ENCODE assay signal across 17 cellular contexts in genomic region chr5:96117863-96118651, GRCh38.
DNase-seq lines count a peak whose midpoint lies in the region; ATAC-seq, FAIRE-seq and TF ChIP-seq lines count a peak whose summit lies in the region.
"Had no signal": no experiment of that assay in that cellular context is flagged by ENCODE, and none has a peak within 500 bp of the region (broad histone marks: within the 10 kb centered on the region; RNA-seq: fewer than 3 reads in every experiment).

No MANE protein-coding gene starts in this region.

- no peak overlapping the region for H3K27ac Mint-ChIP-seq in astrocyte (ENCODE audit: unreplicated experiment)
- H3K27ac Mint-ChIP-seq: CD4-positive, CD25-positive, alpha-beta regulatory T cell; mesothelial cell of epicardium; stimulated activated memory B cell treated with anti-CD40 and anti-IgM and Interleukin-4, amounts not matched to agents 10 μg/mL and 1 μg/mL and 100 μg/mL, for 72 hours had no signal

- H3K4me2 ChIP-seq in GM23248 (ENCODE audit: unreplicated experiment) (peak overlapping the region; percentile 63), astrocyte (ENCODE audit: low read length) (no peak overlapping the region), skeletal muscle satellite cell (ENCODE audit: low read length) (peak overlapping the region; percentile 28)

- DNase-seq in GM23248: peak; percentile 65
- DNase-seq in astrocyte (ENCODE audit: low read depth): peak; percentile 36
- no peak for DNase-seq in NOMO-1 treated with dmso at 0.1 percent for 144 hours (lab: John Stamatoyannopoulos, UW; ENCODE audit: unreplicated experiment)
- DNase-seq: activated gamma-delta T cell; CD4-positive, CD25-positive, alpha-beta regulatory T cell; dorsolateral prefrontal cortex; NCI-H1694 treated with DMSO at 0.1 percent for 48 hours; NCI-H69; Peyer's patch had no signal

- H3K9ac ChIP-seq in GM23248 (peak overlapping the region; percentile 41), astrocyte (ENCODE audit: low read length) (no peak overlapping the region), skeletal muscle satellite cell (ENCODE audit: low read depth, low read length) (peak overlapping the region; percentile 13)

- H3K9me2 ChIP-seq in GM23248 (ENCODE audit: insufficient read depth): no peaks in the 10 kb centered on the region

- peak overlapping the region; percentile 69 for H2AFZ ChIP-seq in GM23248
- H2AFZ ChIP-seq in astrocyte (ENCODE audit: low read depth, low read length): no peak overlapping the region

- H3K9me3 ChIP-seq in GM23248 (ENCODE audit: low read depth) (no peaks in the 10 kb centered on the region), astrocyte (ENCODE audit: insufficient read depth, low read depth, low read length) (no peaks in the 10 kb centered on the region), gastroesophageal sphincter (no peaks in the 10 kb centered on the region), skeletal muscle satellite cell (replicated peaks; ENCODE audit: low read length) (no peaks in the 10 kb centered on the region)
- H3K9me3 ChIP-seq: neutrophil, Peyer's patch had no signal

- H3K27ac ChIP-seq in GM23248 (peak overlapping the region; percentile 71), astrocyte (ENCODE audit: low read depth, low read length) (no peak overlapping the region), gastroesophageal sphincter (peak overlapping the region; percentile 48 to 64 (median 60))
- H3K27ac ChIP-seq: dorsolateral prefrontal cortex, neutrophil, Peyer's patch, skin epidermis had no signal

- H3K27me3 ChIP-seq in GM23248 (replicated peaks; ENCODE audit: insufficient read depth) (no peaks in the 10 kb centered on the region), astrocyte (ENCODE audit: insufficient read depth, low read length) (no peaks in the 10 kb centered on the region), gastroesophageal sphincter (no peaks in the 10 kb centered on the region), skeletal muscle satellite cell (ENCODE audit: control insufficient read depth, insufficient read depth, low read length) (no peaks in the 10 kb centered on the region)
- H3K27me3 ChIP-seq: dorsolateral prefrontal cortex, neutrophil, Peyer's patch had no signal

- in situ Hi-C loops in GM23248 (cut with MboI): no loop called here

- peaks cover 40% of the 10 kb centered on the region for H3F3A ChIP-seq in GM23248 (ENCODE audit: insufficient read depth)

- peaks cover 9% of the 10 kb centered on the region for H3K4me1 Mint-ChIP-seq in astrocyte (ENCODE audit: low read depth, unreplicated experiment)
- H3K4me1 Mint-ChIP-seq: CD4-positive, CD25-positive, alpha-beta regulatory T cell; stimulated activated memory B cell treated with anti-CD40 and anti-IgM and Interleukin-4, amounts not matched to agents 10 μg/mL and 1 μg/mL and 100 μg/mL, for 72 hours had no signal

- no peaks in the 10 kb centered on the region for H3K27me3 Mint-ChIP-seq in astrocyte (ENCODE audit: low read depth, unreplicated experiment)
- H3K27me3 Mint-ChIP-seq: stimulated activated memory B cell treated with anti-CD40 and anti-IgM and Interleukin-4, amounts not matched to agents 10 μg/mL and 1 μg/mL and 100 μg/mL, for 72 hours had no signal

- no peaks in the 10 kb centered on the region for H3K9me3 Mint-ChIP-seq in astrocyte (ENCODE audit: unreplicated experiment)
- H3K9me3 Mint-ChIP-seq: mesothelial cell of epicardium; stimulated activated memory B cell treated with anti-CD40 and anti-IgM and Interleukin-4, amounts not matched to agents 10 μg/mL and 1 μg/mL and 100 μg/mL, for 72 hours had no signal

- no peaks in the 10 kb centered on the region for H3K36me3 ChIP-seq in GM23248 (ENCODE audit: low read depth)
- no peaks in the 10 kb centered on the region for H3K36me3 ChIP-seq in astrocyte (ENCODE audit: insufficient read depth, low read length)
- no peaks in the 10 kb centered on the region for H3K36me3 ChIP-seq in gastroesophageal sphincter
- H3K36me3 ChIP-seq in skeletal muscle satellite cell (ENCODE audit: insufficient read depth, low read length): no peaks in the 10 kb centered on the region
- H3K36me3 ChIP-seq: neutrophil, Peyer's patch had no signal

- peaks cover 45% of the 10 kb centered on the region for H3K4me1 ChIP-seq in GM23248 (ENCODE audit: insufficient read depth)
- no peaks in the 10 kb centered on the region for H3K4me1 ChIP-seq in astrocyte (ENCODE audit: insufficient read depth, low read length)
- H3K4me1 ChIP-seq in gastroesophageal sphincter: peaks cover 6 to 47% (median 8%) of the 10 kb centered on the region in 3 donors
- peaks cover 42% of the 10 kb centered on the region for H3K4me1 ChIP-seq in skeletal muscle satellite cell (ENCODE audit: control insufficient read depth, insufficient read depth, low read length)

- no peaks in the 10 kb centered on the region for H4K20me1 ChIP-seq in GM23248 (ENCODE audit: insufficient read depth)
- no peaks in the 10 kb centered on the region for H4K20me1 ChIP-seq in astrocyte (ENCODE audit: insufficient read depth, low read length)

- 41 to 48% methylated on average over 3 of the region's 3 CpGs for WGBS in GM23248 (ENCODE audit: low coverage in 1 of 2, low lambda C conversion rate in 2 of 2, missing lambda C conversion rate in 2 of 2), 2 experiments
- 11 to 27% methylated on average over 3 of the region's 3 CpGs for WGBS in gastroesophageal sphincter (ENCODE audit: low coverage in 1 of 2), 2 donors

- H3K79me2 ChIP-seq in GM23248 (ENCODE audit: insufficient read depth): peaks cover 6% of the 10 kb centered on the region; the same call in 1 of the 2 replicates
- no peaks in the 10 kb centered on the region for H3K79me2 ChIP-seq in astrocyte (ENCODE audit: insufficient read depth, low read length)

- no peaks in the 10 kb centered on the region for H3K36me3 Mint-ChIP-seq in astrocyte (ENCODE audit: low read depth, unreplicated experiment)
- H3K36me3 Mint-ChIP-seq: CD4-positive, CD25-positive, alpha-beta regulatory T cell; mesothelial cell of epicardium; stimulated activated memory B cell treated with anti-CD40 and anti-IgM and Interleukin-4, amounts not matched to agents 10 μg/mL and 1 μg/mL and 100 μg/mL, for 72 hours had no signal

- ATAC-seq in gastroesophageal sphincter: no peak
- no peak for ATAC-seq in GM21576 (IDR thresholded peaks at IDR 0.05; ENCODE audit: unreplicated experiment)
- ATAC-seq in HG03571 (IDR thresholded peaks at IDR 0.05; ENCODE audit: unreplicated experiment): no peak
- ATAC-seq: stimulated activated memory B cell treated with anti-CD40 and anti-IgM and Interleukin-4, amounts not matched to agents 10 μg/mL and 1 μg/mL and 100 μg/mL, for 72 hours had no signal

- TF ChIP-seq EP300 in gastroesophageal sphincter (IDR thresholded peaks at IDR 0.05): no peak

- no peak for TF ChIP-seq POLR2A in gastroesophageal sphincter (IDR thresholded peaks at IDR 0.05)

- no peak overlapping the region for H3K4me3 Mint-ChIP-seq in astrocyte (ENCODE audit: unreplicated experiment)
- H3K4me3 Mint-ChIP-seq: CD4-positive, CD25-positive, alpha-beta regulatory T cell; mesothelial cell of epicardium; stimulated activated memory B cell treated with anti-CD40 and anti-IgM and Interleukin-4, amounts not matched to agents 10 μg/mL and 1 μg/mL and 100 μg/mL, for 72 hours had no signal

- TF ChIP-seq CTCF in astrocyte (IDR thresholded peaks at IDR 0.05; ENCODE audit: insufficient read depth, low read depth, low read length) (no peak), gastroesophageal sphincter (IDR thresholded peaks at IDR 0.05) (no peak)

- FAIRE-seq in astrocyte (lab: Jason Lieb, UNC): peak; percentile 41

- H3K4me3 ChIP-seq in GM23248 (no peak overlapping the region), astrocyte (ENCODE audit: insufficient read depth, low read depth, low read length) (no peak overlapping the region), gastroesophageal sphincter (no peak overlapping the region), skeletal muscle satellite cell (ENCODE audit: low read length) (peak overlapping the region; percentile 34)
- H3K4me3 ChIP-seq: dorsolateral prefrontal cortex, Peyer's patch, skin epidermis had no signal
